Comparison of ENCODE assay signal across 1 cellular context in the genomic region with DNA sequence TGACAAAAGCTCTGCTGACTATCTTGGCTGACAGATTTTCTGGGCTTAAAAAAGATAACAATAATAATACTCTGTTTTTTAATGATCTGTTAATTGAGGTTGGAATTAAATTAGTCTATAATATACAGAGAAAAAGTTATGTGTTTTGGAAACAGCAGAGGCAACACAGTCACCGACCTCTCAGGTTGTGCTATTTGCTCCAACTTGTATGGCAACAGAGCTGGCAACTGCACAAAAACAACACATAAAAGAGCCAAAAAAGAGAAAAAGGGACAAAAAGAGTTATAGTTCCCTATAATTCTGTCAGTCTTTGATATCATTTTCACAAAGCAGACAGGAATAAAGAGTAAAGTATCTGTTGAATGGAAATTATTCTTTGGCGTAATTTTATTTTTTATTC.
TF ChIP-seq lines count a peak whose summit lies in the region.

No MANE protein-coding gene starts in this region.

TF ChIP-seq in SK-N-SH, 30 proteins besides CTCF, POLR2A, EP300 and RAD21 (continued from another document):
- TF ChIP-seq, protein P1, sequence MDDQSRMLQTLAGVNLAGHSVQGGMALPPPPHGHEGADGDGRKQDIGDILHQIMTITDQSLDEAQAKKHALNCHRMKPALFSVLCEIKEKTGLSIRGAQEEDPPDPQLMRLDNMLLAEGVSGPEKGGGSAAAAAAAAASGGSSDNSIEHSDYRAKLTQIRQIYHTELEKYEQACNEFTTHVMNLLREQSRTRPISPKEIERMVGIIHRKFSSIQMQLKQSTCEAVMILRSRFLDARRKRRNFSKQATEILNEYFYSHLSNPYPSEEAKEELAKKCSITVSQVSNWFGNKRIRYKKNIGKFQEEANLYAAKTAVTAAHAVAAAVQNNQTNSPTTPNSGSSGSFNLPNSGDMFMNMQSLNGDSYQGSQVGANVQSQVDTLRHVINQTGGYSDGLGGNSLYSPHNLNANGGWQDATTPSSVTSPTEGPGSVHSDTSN (IDR thresholded peaks at IDR 0.05), result no peak
- TF ChIP-seq ELF1 (IDR thresholded peaks at IDR 0.05) (no peak), RCOR1 (IDR thresholded peaks at IDR 0.05; ENCODE audit: low read length) (no peak), JUND (IDR thresholded peaks at IDR 0.05) (no peak), MXI1 (IDR thresholded peaks at IDR 0.05; ENCODE audit: low read depth, low read length) (no peak), FOSL2 (IDR thresholded peaks at IDR 0.05; ENCODE audit: borderline replicate concordance, low read depth) (no peak), MEF2A (IDR thresholded peaks at IDR 0.05; ENCODE audit: borderline replicate concordance, low read depth) (no peak)
- TF ChIP-seq, protein P2, sequence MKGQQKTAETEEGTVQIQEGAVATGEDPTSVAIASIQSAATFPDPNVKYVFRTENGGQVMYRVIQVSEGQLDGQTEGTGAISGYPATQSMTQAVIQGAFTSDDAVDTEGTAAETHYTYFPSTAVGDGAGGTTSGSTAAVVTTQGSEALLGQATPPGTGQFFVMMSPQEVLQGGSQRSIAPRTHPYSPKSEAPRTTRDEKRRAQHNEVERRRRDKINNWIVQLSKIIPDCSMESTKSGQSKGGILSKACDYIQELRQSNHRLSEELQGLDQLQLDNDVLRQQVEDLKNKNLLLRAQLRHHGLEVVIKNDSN (IDR thresholded peaks at IDR 0.05; ENCODE audit: borderline replicate concordance, low read depth), result no peak
